Comparison of ENCODE assay signal across 8 cellular contexts in the genomic region with DNA sequence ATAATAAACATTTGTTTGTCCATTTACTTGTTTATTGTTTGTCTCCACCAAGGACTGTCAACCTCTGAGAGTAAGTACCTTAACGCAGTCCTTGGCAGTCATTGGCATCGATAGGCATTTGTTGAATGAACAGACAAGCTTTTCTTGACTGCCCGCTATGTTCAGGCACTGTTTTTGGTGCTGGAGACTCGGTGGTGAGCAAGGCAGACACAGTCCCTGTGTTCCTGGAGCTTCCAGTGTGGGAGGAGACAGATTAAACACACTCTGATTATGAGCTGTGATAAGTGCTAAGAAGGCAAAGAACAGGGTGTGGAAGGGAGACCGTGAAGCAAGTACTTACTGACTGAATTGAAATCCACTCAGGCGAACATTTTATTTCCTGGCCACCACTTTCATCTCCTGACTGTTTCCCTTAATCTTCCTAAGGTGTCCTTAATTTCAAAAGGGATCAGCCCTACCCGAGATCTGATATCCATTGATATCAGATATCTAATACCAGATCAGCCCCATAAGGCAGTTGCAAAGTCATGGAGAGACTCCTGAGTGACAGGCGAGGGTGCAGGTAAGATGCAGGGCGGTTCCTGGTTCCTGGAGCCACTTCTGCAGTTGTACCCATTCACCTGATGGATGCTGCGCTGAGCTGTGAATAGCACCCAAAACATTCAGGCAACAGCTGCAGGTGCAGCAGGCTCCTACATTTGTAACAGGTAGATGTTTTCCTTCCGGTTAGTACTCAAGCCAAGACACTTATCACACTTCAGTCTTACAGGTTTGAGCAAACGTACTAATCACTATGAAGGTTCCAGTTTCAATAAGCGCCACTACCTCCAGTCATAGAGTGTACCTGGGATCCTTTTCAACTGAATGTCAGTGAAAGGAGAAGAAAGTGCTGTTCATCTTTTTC. TPM values are rescaled to one million over a fixed set of nuclear protein-coding genes. Genes with fewer than 3 reads are reported as not detected.
DNase-seq lines count a peak whose midpoint lies in the region; ATAC-seq and TF ChIP-seq lines count a peak whose summit lies in the region.

No MANE protein-coding gene starts in this region.

- H3K36me3 ChIP-seq in DND-41 (ENCODE audit: insufficient read depth, low read length) (peaks cover 3% of the 10 kb centered on the region; the same call in 1 of the 2 replicates), skeletal muscle tissue (ENCODE audit: control insufficient read depth in 3 of 3, insufficient read depth in 3 of 3, low read length in 3 of 3) (no peaks in the 10 kb centered on the region)

- no peak overlapping the region for H2AFZ ChIP-seq in DND-41 (ENCODE audit: low read depth, low read length)

- CTCF ChIA-PET in activated CD8-positive, alpha-beta T cell treated with anti-CD3 and anti-CD28 coated beads for 36 hours (lab: Charles Lee), result interaction anchor here (0.7 to 2.4 kb wide), 13 partner anchors 9 to 1075 kb away, joined by 3 to 8 read pairs (median 4); a partner anchor contains a TSS

- peak overlapping the region; percentile 88 for H3K27ac Mint-ChIP-seq in activated CD8-positive, alpha-beta T cell treated with anti-CD3 and anti-CD28 coated beads for 36 hours

- no peaks in the 10 kb centered on the region for H3K27me3 ChIP-seq in DND-41 (ENCODE audit: insufficient read depth, low read length, poor library complexity)
- H3K27me3 ChIP-seq in skeletal muscle tissue (ENCODE audit: control insufficient read depth in 3 of 3, insufficient read depth in 3 of 3, low read length in 3 of 3), result no peaks in the 10 kb centered on the region

- no peaks in the 10 kb centered on the region for H3K9me3 ChIP-seq in DND-41 (ENCODE audit: insufficient read depth, low read length, severe bottlenecking)
- H3K9me3 ChIP-seq in skeletal muscle tissue (ENCODE audit: control insufficient read depth in 3 of 3, low read length in 3 of 3), result no peaks in the 10 kb centered on the region

- H3K27ac ChIP-seq in DND-41 (ENCODE audit: low read length) (peak overlapping the region; percentile 73), skeletal muscle tissue (ENCODE audit: low read depth, low read length) (no peak overlapping the region)

- intact Hi-C loops in activated CD8-positive, alpha-beta T cell treated with anti-CD3 and anti-CD28 coated beads for 36 hours (cut with micrococcal nuclease), result no loop called here

- H3K4me1 Mint-ChIP-seq in activated CD8-positive, alpha-beta T cell treated with anti-CD3 and anti-CD28 coated beads for 36 hours (ENCODE audit: low read depth), result peaks cover 36% of the 10 kb centered on the region

- H3K4me3 Mint-ChIP-seq in activated CD8-positive, alpha-beta T cell treated with anti-CD3 and anti-CD28 coated beads for 36 hours, result peak overlapping the region; percentile 95

- H3K4me1 ChIP-seq in DND-41 (ENCODE audit: insufficient read depth, low read length) (peaks cover 34% of the 10 kb centered on the region), skeletal muscle tissue (ENCODE audit: control insufficient read depth in 3 of 3, insufficient read depth in 3 of 3, low read length in 3 of 3) (peaks cover 16 to 26% (median 19%) of the 10 kb centered on the region in 3 donors)

- H4K20me1 ChIP-seq in DND-41 (ENCODE audit: insufficient read depth, low read length), result peaks cover 9% of the 10 kb centered on the region; the same call in 1 of the 2 replicates

- POLR2A ChIA-PET in activated CD8-positive, alpha-beta T cell treated with anti-CD3 and anti-CD28 coated beads for 36 hours (lab: Charles Lee), result interaction anchor here (0.7 to 4.8 kb wide), 16 partner anchors 11 to 481 kb away, joined by 3 to 59 read pairs (median 4); a partner anchor contains a TSS

- no peaks in the 10 kb centered on the region for H3K27me3 Mint-ChIP-seq in activated CD8-positive, alpha-beta T cell treated with anti-CD3 and anti-CD28 coated beads for 36 hours

- peak overlapping the region; percentile 90 to 99; a peak in 3 of 4 replicates for H3K4me3 ChIP-seq in DND-41 (ENCODE audit: low read depth in 1 of 2, low read length in 2 of 2)
- H3K4me3 ChIP-seq in HFF-Myc (replicated peaks; ENCODE audit: low read depth, low read length), result peak overlapping the region; percentile 90
- peak overlapping the region; percentile 82 to 96 (median 91) for H3K4me3 ChIP-seq in skeletal muscle tissue (ENCODE audit: low read length in 3 of 3)

- H3K4me2 ChIP-seq in DND-41 (ENCODE audit: insufficient read depth, low read length), result peak overlapping the region; percentile 91

- peaks cover 13% of the 10 kb centered on the region for H3K36me3 Mint-ChIP-seq in activated CD8-positive, alpha-beta T cell treated with anti-CD3 and anti-CD28 coated beads for 36 hours (ENCODE audit: low read depth)

- peak overlapping the region; percentile 89 for H3K9ac ChIP-seq in DND-41 (ENCODE audit: low read depth, low read length)
- peak overlapping the region in 2 of 3 donors; percentile 89 to 91 for H3K9ac ChIP-seq in skeletal muscle tissue (ENCODE audit: low read depth in 1 of 3, low read length in 3 of 3)

- peaks cover 46% of the 10 kb centered on the region for H3K79me2 ChIP-seq in DND-41 (ENCODE audit: insufficient read depth, low read length)

- no peak for TF ChIP-seq CTCF in DND-41 (IDR thresholded peaks at IDR 0.05; ENCODE audit: borderline replicate concordance, extremely low read depth, low read length, poor library complexity, severe bottlenecking)
- TF ChIP-seq CTCF in HFF-Myc (IDR thresholded peaks at IDR 0.05; ENCODE audit: low read depth, low read length, missing control alignments), result no peak
- no peak for TF ChIP-seq CTCF in activated CD8-positive, alpha-beta T cell treated with anti-CD3 and anti-CD28 coated beads for 36 hours (IDR thresholded peaks at IDR 0.05)

- no peak for DNase-seq in DND-41
- DNase-seq in HFF-Myc (ENCODE audit: extremely low read depth, low read depth), result no peak
- DNase-seq in activated CD8-positive, alpha-beta T cell treated with anti-CD3 and anti-CD28 coated beads for 36 hours, result peak; percentile 30
- peak; percentile 46 for DNase-seq in germinal center (ENCODE audit: low spot score)
- no peak for DNase-seq in SW480 (ENCODE audit: low spot score)
- DNase-seq in NCI-H345 (lab: John Stamatoyannopoulos, UW), result no peak
- no peak for DNase-seq in effector CD8-positive, alpha-beta T cell (lab: John Stamatoyannopoulos, UW)

- no peaks in the 10 kb centered on the region for H3K9me3 Mint-ChIP-seq in activated CD8-positive, alpha-beta T cell treated with anti-CD3 and anti-CD28 coated beads for 36 hours

- no peak for ATAC-seq in DND-41 (ENCODE audit: insufficient read depth, low read depth)
- ATAC-seq in activated CD8-positive, alpha-beta T cell treated with anti-CD3 and anti-CD28 coated beads for 36 hours, result peak; percentile 28

RNA-seq across cellular contexts. Expression of a gene that starts 1.5 kb away (rescaled TPM):
- total RNA-seq in activated CD8-positive, alpha-beta T cell treated with anti-CD3 and anti-CD28 coated beads for 36 hours, result 10 to 100 TPM; 54.6 to 60.3 TPM
- total RNA-seq in skeletal muscle tissue, result 11.5 TPM

RNA-seq across cellular contexts. Expression of a gene that starts 42.7 kb away (rescaled TPM):
- 1 to 10 TPM; 2.0 to 2.3 TPM for total RNA-seq in activated CD8-positive, alpha-beta T cell treated with anti-CD3 and anti-CD28 coated beads for 36 hours
- total RNA-seq in skeletal muscle tissue, result 6.8 TPM

RNA-seq across cellular contexts. Expression of a gene that starts 48.5 kb away (rescaled TPM):
- total RNA-seq in activated CD8-positive, alpha-beta T cell treated with anti-CD3 and anti-CD28 coated beads for 36 hours, result under 1 TPM; 0.38 to 0.43 TPM
- total RNA-seq in skeletal muscle tissue, result under 0.01 TPM

Comparison
In these comparisons a context has a peak if more than half of its experiments do, and no peak if none do; other contexts are left out.
1. DNase-seq: peak in activated CD8-positive, alpha-beta T cell treated with anti-CD3 and anti-CD28 coated beads for 36 hours (single experiment) and germinal center (single experiment); none in DND-41 (single experiment), HFF-Myc (single experiment), SW480 (single experiment), NCI-H345 (single experiment) and effector CD8-positive, alpha-beta T cell (single experiment).
2. Peak in every context shown above with its lines, with median percentiles within 50 percentile points of each other: H3K4me3 ChIP-seq.